ENCODE assay signal across 23 cellular contexts in genomic region chr19:35779033-35779432, GRCh38.
"Had no signal": no experiment of that assay in that cellular context is flagged by ENCODE, and none has a peak within 500 bp of the region (broad histone marks: within the 10 kb centered on the region; RNA-seq: fewer than 3 reads in every experiment).

No MANE protein-coding gene starts in this region.

- DNase-seq: effector memory CD8-positive, alpha-beta T cell; gastrocnemius medialis; left colon; left ventricle myocardium superior; mesenchymal stem cell; midbrain; nephron progenitor cell; posterior cingulate gyrus; sigmoid colon; stimulated activated CD4-positive, alpha-beta T cell treated with anti-CD3 and anti-CD28 coated beads, Interleukin-2, amount 100 ng/mL, for 24 hours; stimulated activated CD4-positive, alpha-beta T cell treated with anti-CD3 and anti-CD28 coated beads, Interleukin-4, amount 100 ng/mL, for 4 hours; stimulated activated naive CD4-positive, alpha-beta T cell; stomach; substantia nigra; transverse colon had no signal

- H3K4me3 ChIP-seq: esophagus muscularis mucosa, gastrocnemius medialis, lung, right atrium auricular region, sigmoid colon, skin epidermis, stomach, thoracic aorta, transverse colon had no signal

- H3K27ac ChIP-seq: epithelial cell of prostate, esophagus muscularis mucosa, gastrocnemius medialis, neutrophil, right atrium auricular region, sigmoid colon, skin epidermis, stomach, thoracic aorta, transverse colon had no signal

- H3K27me3 ChIP-seq: esophagus muscularis mucosa, gastrocnemius medialis, neutrophil, right atrium auricular region, sigmoid colon, stomach, transverse colon had no signal

- H3K27me3 Mint-ChIP-seq: effector memory CD8-positive, alpha-beta T cell had no signal

- H3K27ac Mint-ChIP-seq: dendritic cell treated with granulocyte-macrophage colony-stimulating factor and Interleukin-4, amounts not matched to agents 40 ng/mL and 50 ng/mL, for 4 days; nephron progenitor cell had no signal

- H3K9me3 Mint-ChIP-seq: dendritic cell treated with granulocyte-macrophage colony-stimulating factor and Interleukin-4, amounts not matched to agents 40 ng/mL and 50 ng/mL, for 4 days; effector memory CD8-positive, alpha-beta T cell; nephron progenitor cell had no signal

- H3K4me3 Mint-ChIP-seq: dendritic cell treated with granulocyte-macrophage colony-stimulating factor and Interleukin-4, amounts not matched to agents 40 ng/mL and 50 ng/mL, for 4 days; effector memory CD8-positive, alpha-beta T cell; nephron progenitor cell had no signal

- H3K9me3 ChIP-seq: esophagus muscularis mucosa, gastrocnemius medialis, neutrophil, right atrium auricular region, sigmoid colon, stomach, thoracic aorta, transverse colon had no signal

- H3K36me3 ChIP-seq: transverse colon had no signal
